ENCODE assay signal across 12 cellular contexts in the genomic region with DNA sequence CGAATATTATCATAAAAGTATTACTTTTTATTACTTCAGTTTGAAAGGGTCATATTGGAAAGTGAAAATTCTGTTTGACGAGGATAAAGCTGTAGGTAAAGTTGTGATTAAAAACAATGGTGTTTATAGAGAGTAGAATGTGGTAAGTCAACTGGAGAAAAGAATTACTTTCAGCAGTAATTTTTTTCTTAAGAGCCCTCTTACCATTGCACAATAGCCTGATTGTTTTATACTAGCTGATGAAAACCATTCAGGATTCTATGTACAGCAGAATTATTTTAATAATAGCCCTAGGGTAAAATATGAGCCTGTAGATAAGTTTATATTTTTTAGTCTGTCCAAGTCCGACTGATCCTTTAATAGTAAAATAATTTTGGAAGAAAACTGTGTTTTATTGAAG. TPM values are rescaled to one million over a fixed set of nuclear protein-coding genes. Genes with fewer than 3 reads are reported as not detected.
DNase-seq lines count a peak whose midpoint lies in the region; ATAC-seq and TF ChIP-seq lines count a peak whose summit lies in the region.
"Had no signal": no experiment of that assay in that cellular context is flagged by ENCODE, and none has a peak within 500 bp of the region (broad histone marks: within the 10 kb centered on the region; RNA-seq: fewer than 3 reads in every experiment).

No MANE protein-coding gene starts in this region.

- no peak for DNase-seq in GM12865 (ENCODE audit: low read depth)
- DNase-seq in dorsolateral prefrontal cortex = no peak
- DNase-seq in nephron progenitor cell = no peak
- DNase-seq in T-helper 9 cell = no peak
- DNase-seq in NOMO-1 treated with dmso at 0.1 percent for 144 hours (lab: John Stamatoyannopoulos, UW; ENCODE audit: unreplicated experiment) = no peak
- DNase-seq in AG08395 (ENCODE audit: low spot score) = no peak
- DNase-seq: cortex of kidney, HFFc6, NCI-H2029 treated with DMSO at 0.1 percent for 48 hours, SJCRH30 had no signal

- H3K4me1 ChIP-seq in OCI-LY1 (ENCODE audit: insufficient read depth, low read length, severe bottlenecking) = peaks cover 61% of the 10 kb centered on the region
- H3K4me1 ChIP-seq: SJCRH30 had no signal

- H3F3A ChIP-seq in OCI-LY1 (ENCODE audit: insufficient read depth, low read length) = no peaks in the 10 kb centered on the region; the same call in 1 of the 2 replicates

- H3K27me3 ChIP-seq in OCI-LY1 (ENCODE audit: insufficient read depth, low read length) (no peaks in the 10 kb centered on the region), dorsolateral prefrontal cortex (no peaks in the 10 kb centered on the region)
- H3K27me3 ChIP-seq: SJCRH30 had no signal

- H4K20me1 ChIP-seq in OCI-LY1 (ENCODE audit: insufficient read depth, low read length) = no peaks in the 10 kb centered on the region

- H3K9me3 ChIP-seq in OCI-LY1 (ENCODE audit: low read length) = no peaks in the 10 kb centered on the region
- H3K9me3 ChIP-seq: SJCRH30 had no signal

- peak overlapping the region; percentile 66 for H3K27ac ChIP-seq in OCI-LY1 (ENCODE audit: low read depth, low read length, poor library complexity, severe bottlenecking)
- H3K27ac ChIP-seq in dorsolateral prefrontal cortex = peak overlapping the region in 35 of 59 donors; percentile 17 to 84 (median 51)
- H3K27ac ChIP-seq: SJCRH30 had no signal

- peak overlapping the region; percentile 53 for H3K4me2 ChIP-seq in OCI-LY1 (ENCODE audit: low read length)

- H3K9me2 ChIP-seq in OCI-LY1 (ENCODE audit: low read depth, low read length) = no peaks in the 10 kb centered on the region

- H3K27me3 Mint-ChIP-seq in nephron progenitor cell (ENCODE audit: low read depth, poor library complexity) = no peaks in the 10 kb centered on the region

- H3K9me3 Mint-ChIP-seq in nephron progenitor cell = peaks cover 17% of the 10 kb centered on the region

- ATAC-seq in GM19397 (IDR thresholded peaks at IDR 0.05; ENCODE audit: unreplicated experiment) = no peak

- TF ChIP-seq CTCF in GM12865 (IDR thresholded peaks at IDR 0.05; ENCODE audit: insufficient read depth, low read depth, low read length, missing control alignments) (no peak), OCI-LY1 (IDR thresholded peaks at IDR 0.05; ENCODE audit: low read length) (no peak), dorsolateral prefrontal cortex (IDR thresholded peaks at IDR 0.05 in 54 of 56, conservative IDR thresholded peaks at IDR 0.05 in 2 of 56; ENCODE audit: low read depth in 1 of 56, partially characterized antibody in 56 of 56) (no peak), nephron progenitor cell (IDR thresholded peaks at IDR 0.05) (no peak)

- intact Hi-C loops in dorsolateral prefrontal cortex (cut with DNase I) = no loop called here

- no peak overlapping the region for H3K4me3 Mint-ChIP-seq in nephron progenitor cell
- H3K4me3 Mint-ChIP-seq: HFFc6 had no signal

- no peak overlapping the region for H2AFZ ChIP-seq in OCI-LY1 (ENCODE audit: low read length)

- peak overlapping the region; percentile 97 for H3K27ac Mint-ChIP-seq in nephron progenitor cell
- H3K27ac Mint-ChIP-seq: HFFc6 had no signal

- peak overlapping the region; percentile 49; the same call in 1 of the 2 replicates for H3K9ac ChIP-seq in OCI-LY1 (ENCODE audit: low read length)

- H3K4me1 Mint-ChIP-seq in nephron progenitor cell = peaks cover 31% of the 10 kb centered on the region

- peaks cover 94% of the 10 kb centered on the region for H3K79me2 ChIP-seq in OCI-LY1 (ENCODE audit: insufficient read depth, low read length)

- H3K36me3 ChIP-seq in OCI-LY1 (ENCODE audit: insufficient read depth, low read length) = 0 out of 2 replicates have a peak, but pooled peaks cover 8% of the 10 kb centered on the region
- H3K36me3 ChIP-seq: SJCRH30 had no signal

- H3K4me3 ChIP-seq in GM12865 (ENCODE audit: low read depth, low read length) = peak overlapping the region; percentile 56
- peak overlapping the region; percentile 28 for H3K4me3 ChIP-seq in OCI-LY1 (ENCODE audit: low read depth, low read length, poor library complexity, severe bottlenecking)
- H3K4me3 ChIP-seq in dorsolateral prefrontal cortex = no peak overlapping the region
- H3K4me3 ChIP-seq: SJCRH30 had no signal

- peaks cover 32% of the 10 kb centered on the region for H3K36me3 Mint-ChIP-seq in nephron progenitor cell (ENCODE audit: low read depth)

RNA-seq across cellular contexts. Expression of a gene that starts 16.6 kb away (rescaled TPM):
- total RNA-seq in dorsolateral prefrontal cortex = 100 to 1,000 TPM in 1 of 120 experiments, 10 to 100 TPM in 119; 34.8 to 102 (median 68.6) TPM

Comparison
In these comparisons a context has a peak if more than half of its experiments do, and no peak if none do; other contexts are left out.
1. H3K4me3 ChIP-seq: peak in GM12865 (single experiment) and OCI-LY1 (single experiment); none in dorsolateral prefrontal cortex (0 of 59).